16 cellular contexts compared by ENCODE assay signal in the genomic region with DNA sequence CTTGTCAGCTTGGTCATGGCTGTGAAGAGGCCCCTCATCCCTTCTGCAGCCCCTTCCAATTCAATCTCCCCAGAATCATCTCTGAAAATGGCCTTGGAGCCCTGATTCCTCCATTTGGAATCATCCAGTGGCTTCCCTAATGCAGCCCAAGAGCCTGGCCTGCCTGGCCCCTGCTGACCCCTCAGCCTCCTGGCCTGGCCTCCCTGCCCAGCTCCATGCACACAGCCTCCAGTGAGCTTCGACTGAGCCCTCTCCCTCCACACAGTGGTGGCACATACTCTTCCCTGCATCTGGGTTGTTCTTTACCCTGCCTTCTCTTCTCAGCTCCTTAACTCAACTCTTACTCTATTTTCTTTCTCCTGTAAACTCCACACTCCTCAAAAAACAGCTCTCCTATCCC.
DNase-seq lines count a peak whose midpoint lies in the region; ATAC-seq lines count a peak whose summit lies in the region.
"Had no signal": no experiment of that assay in that cellular context is flagged by ENCODE, and none has a peak within 500 bp of the region (broad histone marks: within the 10 kb centered on the region; RNA-seq: fewer than 3 reads in every experiment).

No MANE protein-coding gene starts in this region.

- H4K8ac ChIP-seq in neuronal stem cell (ENCODE audit: low read depth, low read length), result no peak overlapping the region

- H3K4me3 Mint-ChIP-seq in stimulated activated memory B cell treated with anti-CD40 and anti-IgM and Interleukin-4, amounts not matched to agents 10 μg/mL and 1 μg/mL and 100 μg/mL, for 72 hours, result no peak overlapping the region
- H3K4me3 Mint-ChIP-seq: CD8-positive, alpha-beta memory T cell had no signal

- peaks cover 0 to 7% (median 0%) of the 10 kb centered on the region in 3 experiments for H3K27me3 ChIP-seq in neuronal stem cell (ENCODE audit: control insufficient read depth in 3 of 3, insufficient read depth in 3 of 3, low read depth in 1 of 3, low read length in 3 of 3)
- H3K27me3 ChIP-seq: BLaER1 had no signal

- no peak overlapping the region for H2AFZ ChIP-seq in neuronal stem cell (ENCODE audit: low read length)
- H2AFZ ChIP-seq: GM23248 had no signal

- peak overlapping the region; percentile 5 for H3K18ac ChIP-seq in neuronal stem cell (ENCODE audit: low read length)

- no peak overlapping the region for H2BK120ac ChIP-seq in neuronal stem cell (ENCODE audit: low read depth, low read length)

- no peak overlapping the region for H2BK15ac ChIP-seq in neuronal stem cell (ENCODE audit: low read length)

- H3K36me3 ChIP-seq in neuronal stem cell (replicated peaks in 1 of 2; ENCODE audit: control insufficient read depth in 2 of 2, insufficient read depth in 2 of 2, low read length in 2 of 2), result no peaks in the 10 kb centered on the region
- H3K36me3 ChIP-seq: BLaER1 had no signal

- no peak overlapping the region for H4K91ac ChIP-seq in neuronal stem cell (ENCODE audit: low read depth, low read length, poor library complexity)

- H2BK12ac ChIP-seq in neuronal stem cell (ENCODE audit: low read length), result no peak overlapping the region

- H3K9ac ChIP-seq in neuronal stem cell (ENCODE audit: low read depth, low read length, poor library complexity), result no peak overlapping the region
- H3K9ac ChIP-seq: BLaER1, GM23248 had no signal

- H3K23ac ChIP-seq in neuronal stem cell (ENCODE audit: low read depth, low read length, poor library complexity), result no peak overlapping the region

- H3K27ac ChIP-seq in neuronal stem cell (replicated peaks; ENCODE audit: low read length), result no peak overlapping the region
- H3K27ac ChIP-seq: 22Rv1, BLaER1, GM23248 had no signal

- peak; percentile 26 for DNase-seq in activated CD8-positive, alpha-beta memory T cell treated with anti-CD3 and anti-CD28 coated beads for 24 hours
- DNase-seq in activated CD8-positive, alpha-beta memory T cell treated with anti-CD3 and anti-CD28 coated beads, Interleukin-2, amount 50 U/mL, for 48 hours, result no peak
- DNase-seq in left lobe of liver (ENCODE audit: low spot score) (peak; percentile 19), neuronal stem cell (ENCODE audit: low spot score) (no peak), NCI-H82 treated with DMSO at 0.1 percent for 48 hours (lab: John Stamatoyannopoulos, UW; ENCODE audit: unreplicated experiment) (no peak), anterior cingulate cortex (lab: John Stamatoyannopoulos, UW) (no peak)
- DNase-seq: AML-193; CD8-positive, alpha-beta memory T cell; DMS53; GF-D8; GM23248 had no signal

- no peak overlapping the region for H3K27ac Mint-ChIP-seq in stimulated activated memory B cell treated with anti-CD40 and anti-IgM and Interleukin-4, amounts not matched to agents 10 μg/mL and 1 μg/mL and 100 μg/mL, for 72 hours
- H3K27ac Mint-ChIP-seq: CD8-positive, alpha-beta memory T cell had no signal

- no CpG with 5 or more reads among the region's 1 CpG for WGBS in neuronal stem cell (ENCODE audit: extremely low coverage in 2 of 2, insufficient read length in 2 of 2, insufficient replicate concordance in 1 of 2), 2 donors

- no peaks in the 10 kb centered on the region for H3K36me3 Mint-ChIP-seq in stimulated activated memory B cell treated with anti-CD40 and anti-IgM and Interleukin-4, amounts not matched to agents 10 μg/mL and 1 μg/mL and 100 μg/mL, for 72 hours

- peaks cover 3% of the 10 kb centered on the region for H3K9me3 Mint-ChIP-seq in stimulated activated memory B cell treated with anti-CD40 and anti-IgM and Interleukin-4, amounts not matched to agents 10 μg/mL and 1 μg/mL and 100 μg/mL, for 72 hours

- H2AK5ac ChIP-seq in neuronal stem cell (ENCODE audit: low read depth, low read length), result no peak overlapping the region

- no peak overlapping the region for H3K4me3 ChIP-seq in neuronal stem cell (ENCODE audit: low read length in 2 of 2)
- H3K4me3 ChIP-seq: BLaER1, GM23248 had no signal

- no peak overlapping the region for H3K4ac ChIP-seq in neuronal stem cell (ENCODE audit: low read length)

- no peak for ATAC-seq in left lobe of liver
- ATAC-seq in stimulated activated memory B cell treated with anti-CD40 and anti-IgM and Interleukin-4, amounts not matched to agents 10 μg/mL and 1 μg/mL and 100 μg/mL, for 72 hours, result peak; percentile 20
- no peak for ATAC-seq in HG03460 (IDR thresholded peaks at IDR 0.05; ENCODE audit: unreplicated experiment)
- ATAC-seq: HCT116 had no signal

- no peak overlapping the region for H3K4me2 ChIP-seq in neuronal stem cell (ENCODE audit: insufficient read depth, low read length, poor library complexity, severe bottlenecking)

- H2BK5ac ChIP-seq in neuronal stem cell (ENCODE audit: low read length), result no peak overlapping the region

- peaks cover 28% of the 10 kb centered on the region for H3K27me3 Mint-ChIP-seq in stimulated activated memory B cell treated with anti-CD40 and anti-IgM and Interleukin-4, amounts not matched to agents 10 μg/mL and 1 μg/mL and 100 μg/mL, for 72 hours

- H3K79me1 ChIP-seq in neuronal stem cell (ENCODE audit: low read depth, low read length), result no peaks in the 10 kb centered on the region

- peaks cover 0 to under 1% of the 10 kb centered on the region in 2 donors for H3K4me1 ChIP-seq in neuronal stem cell (ENCODE audit: control insufficient read depth in 2 of 2, insufficient read depth in 1 of 2, low read depth in 1 of 2, low read length in 2 of 2)

- no peak overlapping the region for H3K14ac ChIP-seq in neuronal stem cell (ENCODE audit: low read length)

- no peaks in the 10 kb centered on the region for H3K4me1 Mint-ChIP-seq in stimulated activated memory B cell treated with anti-CD40 and anti-IgM and Interleukin-4, amounts not matched to agents 10 μg/mL and 1 μg/mL and 100 μg/mL, for 72 hours
- H3K4me1 Mint-ChIP-seq: CD8-positive, alpha-beta memory T cell had no signal

- H3K9me3 ChIP-seq in neuronal stem cell (replicated peaks in 1 of 2; ENCODE audit: control insufficient read depth in 2 of 2, insufficient read depth in 1 of 2, low read depth in 1 of 2, low read length in 2 of 2), result no peaks in the 10 kb centered on the region

Comparison
In these comparisons a context has a peak if more than half of its experiments do, and no peak if none do; other contexts are left out.
1. DNase-seq: peak in activated CD8-positive, alpha-beta memory T cell treated with anti-CD3 and anti-CD28 coated beads for 24 hours (single experiment) and left lobe of liver (single experiment); none in activated CD8-positive, alpha-beta memory T cell treated with anti-CD3 and anti-CD28 coated beads, Interleukin-2, amount 50 U/mL, for 48 hours (single experiment), neuronal stem cell (single experiment), NCI-H82 treated with DMSO at 0.1 percent for 48 hours (single experiment) and anterior cingulate cortex (0 of 58).